In genomic region chr13:79812070-79812850, GRCh38 we compare ENCODE assay signal across 13 cellular contexts.
A peak's percentile ranks its signal among the peaks of the same experiment; 100 is the strongest.
DNase-seq lines count a peak whose midpoint lies in the region; ATAC-seq, FAIRE-seq and TF ChIP-seq lines count a peak whose summit lies in the region.
"Had no signal": no experiment of that assay in that cellular context is flagged by ENCODE, and none has a peak within 500 bp of the region (broad histone marks: within the 10 kb centered on the region; RNA-seq: fewer than 3 reads in every experiment).

No MANE protein-coding gene starts in this region.

- no peaks in the 10 kb centered on the region for H3K9me3 ChIP-seq in keratinocyte (ENCODE audit: control insufficient read depth, low read depth, low read length)
- no peaks in the 10 kb centered on the region for H3K9me3 ChIP-seq in stomach
- H3K9me3 ChIP-seq: psoas muscle had no signal

- no peaks in the 10 kb centered on the region for H3K79me2 ChIP-seq in keratinocyte (ENCODE audit: control insufficient read depth, insufficient read depth, low read length)

- peak; percentile 41 for FAIRE-seq in keratinocyte (lab: Jason Lieb, UNC)
- FAIRE-seq: kidney had no signal

- intact Hi-C loops in stomach (cut with DNase I; ENCODE audit: low total_unique reads), result no loop called here

- WGBS in stomach, 5 donors, result 81 to 91% (median 81%) methylated on average over 2 of the region's 2 CpGs

- TF ChIP-seq CTCF in keratinocyte (optimal IDR thresholded peaks at IDR 0.05 in 1 of 3, IDR thresholded peaks at IDR 0.05 in 1 of 3, conservative IDR thresholded peaks at IDR 0.05 in 1 of 3; ENCODE audit: extremely low read depth in 1 of 3, insufficient read depth in 2 of 3, low read length in 3 of 3) (no peak), stomach (IDR thresholded peaks at IDR 0.05) (no peak)

- DNase-seq in keratinocyte (ENCODE audit: low read depth, low spot score), result no peak
- no peak for DNase-seq in DMS 273 (lab: John Stamatoyannopoulos, UW; ENCODE audit: unreplicated experiment)
- no peak for DNase-seq in NCI-H2227 (lab: John Stamatoyannopoulos, UW; ENCODE audit: unreplicated experiment)
- no peak for DNase-seq in GF-D8 (lab: John Stamatoyannopoulos, UW)
- no peak for DNase-seq in stomach
- DNase-seq: activated naive CD8-positive, alpha-beta T cell treated with anti-CD3 and anti-CD28 coated beads for 36 hours; kidney; NCI-H510A; psoas muscle had no signal

- dilution Hi-C loops in keratinocyte (cut with MboI; ENCODE audit: extremely low pct_ligation_motif_present, low sequenced_read_pairs), result no loop called here

- TF ChIP-seq EP300 in stomach (IDR thresholded peaks at IDR 0.05), result no peak

- no peaks in the 10 kb centered on the region for H3K36me3 ChIP-seq in keratinocyte (ENCODE audit: control insufficient read depth in 2 of 2, extremely low read depth in 1 of 2, insufficient read depth in 2 of 2, low read length in 2 of 2)
- H3K36me3 ChIP-seq in stomach, result no peaks in the 10 kb centered on the region

- H4K20me1 ChIP-seq in keratinocyte (ENCODE audit: control insufficient read depth, extremely low read depth, insufficient read depth, low read length), result no peaks in the 10 kb centered on the region

- H3K27ac ChIP-seq in keratinocyte (ENCODE audit: control insufficient read depth, insufficient read depth, low read length) (no peak overlapping the region), stomach (no peak overlapping the region)
- H3K27ac ChIP-seq: epithelial cell of prostate, psoas muscle had no signal

- no peaks in the 10 kb centered on the region for H3K9me1 ChIP-seq in keratinocyte (ENCODE audit: control insufficient read depth, extremely low read depth, insufficient read depth, low read length)

- H2AFZ ChIP-seq in keratinocyte (ENCODE audit: control insufficient read depth, low read length), result no peak overlapping the region

- H3K9ac ChIP-seq in keratinocyte (ENCODE audit: control insufficient read depth, extremely low read depth, insufficient read depth, low read length), result no peak overlapping the region

- no peak overlapping the region for H3K4me2 ChIP-seq in keratinocyte (ENCODE audit: control insufficient read depth, extremely low read depth, insufficient read depth, low read depth, low read length)

- ATAC-seq in GM18858 (IDR thresholded peaks at IDR 0.05; ENCODE audit: unreplicated experiment) (peak; percentile 69), GM21723 (IDR thresholded peaks at IDR 0.05; ENCODE audit: unreplicated experiment) (peak; percentile 69), HG03432 (IDR thresholded peaks at IDR 0.05; ENCODE audit: unreplicated experiment) (peak; percentile 69)
- ATAC-seq: psoas muscle had no signal

- H3K4me3 ChIP-seq in keratinocyte (ENCODE audit: control insufficient read depth in 2 of 3, extremely low read depth in 1 of 3, insufficient read depth in 2 of 3, low read depth in 1 of 3, low read length in 3 of 3), result no peak overlapping the region
- no peak overlapping the region for H3K4me3 ChIP-seq in stomach
- H3K4me3 ChIP-seq: psoas muscle had no signal

- H3K4me1 ChIP-seq in keratinocyte (ENCODE audit: control insufficient read depth, extremely low read depth, insufficient read depth, low read length) (peaks cover 12% of the 10 kb centered on the region), stomach (no peaks in the 10 kb centered on the region)
- H3K4me1 ChIP-seq: psoas muscle had no signal

- TF ChIP-seq POLR2A in stomach (IDR thresholded peaks at IDR 0.05), result no peak

- H3K27me3 ChIP-seq in keratinocyte (ENCODE audit: control insufficient read depth, extremely low read depth, insufficient read depth, low read length) (no peaks in the 10 kb centered on the region), stomach (no peaks in the 10 kb centered on the region)
